Comparison of ENCODE assay signal across 8 cellular contexts in the genomic region with DNA sequence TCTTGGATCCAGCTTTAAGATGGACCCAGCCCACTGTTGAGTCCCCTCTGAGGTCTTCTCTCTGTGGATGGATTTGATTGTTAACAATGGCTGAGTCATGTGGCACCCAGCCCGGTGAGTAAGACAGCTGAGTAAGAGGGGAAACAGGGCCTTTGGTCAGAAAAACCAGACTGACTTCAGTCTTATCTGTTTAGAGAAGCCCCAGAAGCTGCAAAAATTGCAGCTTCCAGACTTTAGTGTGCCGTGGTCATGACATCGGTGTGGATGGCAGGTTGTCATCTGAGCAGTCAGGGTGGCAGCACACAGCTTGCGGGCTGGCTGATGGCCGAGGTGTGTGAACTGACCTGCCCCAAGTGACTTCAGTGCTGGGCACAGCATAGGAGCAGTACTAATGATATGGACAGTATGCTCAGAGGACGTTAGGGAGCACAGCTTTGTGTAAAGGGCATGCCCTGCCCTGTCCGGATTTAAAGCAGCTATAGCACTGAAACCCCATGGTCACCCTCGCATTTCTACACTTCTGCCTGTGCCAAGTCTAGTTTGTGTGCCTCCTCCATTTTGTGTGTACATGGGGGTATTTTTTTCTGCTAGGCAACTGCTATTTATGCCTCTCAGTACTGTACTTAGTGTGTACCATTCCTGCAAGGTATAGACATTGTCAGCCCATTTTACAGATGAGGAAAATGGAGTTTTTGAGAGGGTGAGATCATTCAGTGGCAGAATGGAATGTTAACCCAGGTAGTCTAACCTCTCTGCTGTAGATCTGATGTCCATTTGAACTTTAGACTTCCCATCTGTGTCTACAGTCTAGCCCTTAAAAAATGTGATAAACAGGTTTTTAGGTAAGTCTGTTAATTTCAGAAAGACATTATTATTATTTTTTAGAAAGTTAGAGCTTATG. TPM values are rescaled to one million over a fixed set of nuclear protein-coding genes. Genes with fewer than 3 reads are reported as not detected.
DNase-seq lines count a peak whose midpoint lies in the region; ATAC-seq and TF ChIP-seq lines count a peak whose summit lies in the region.

No MANE protein-coding gene starts in this region.

- peak; percentile 50 for ATAC-seq in HG02885 (IDR thresholded peaks at IDR 0.05; ENCODE audit: poor library complexity, unreplicated experiment)

- no peak overlapping the region for H3K4me3 Mint-ChIP-seq in osteocyte (ENCODE audit: unreplicated experiment)

- H3K9me3 ChIP-seq in uterus, result no peaks in the 10 kb centered on the region

- peaks cover 9 to 16% of the 10 kb centered on the region in 2 donors for H3K4me1 ChIP-seq in uterus

- H3K27ac ChIP-seq in uterus, result peak overlapping the region; percentile 75

- no peak for TF ChIP-seq POLR2A in uterus (IDR thresholded peaks at IDR 0.05)

- intact Hi-C loops in uterus (cut with DNase I; ENCODE audit: low total_unique reads), result no loop called here

- no peaks in the 10 kb centered on the region for H3K36me3 Mint-ChIP-seq in osteocyte (ENCODE audit: unreplicated experiment)

- peaks cover 51% of the 10 kb centered on the region for H3K4me1 Mint-ChIP-seq in osteocyte (ENCODE audit: unreplicated experiment)

- no peaks in the 10 kb centered on the region for H3K9me3 Mint-ChIP-seq in osteocyte (ENCODE audit: unreplicated experiment)

- no peaks in the 10 kb centered on the region for H3K27me3 ChIP-seq in uterus

- H3K36me3 ChIP-seq in uterus, result no peaks in the 10 kb centered on the region

- peak overlapping the region; percentile 88 for H3K27ac Mint-ChIP-seq in osteocyte (ENCODE audit: unreplicated experiment)

- DNase-seq in AG09309 (ENCODE audit: low read depth), result peak; percentile 85
- DNase-seq in activated CD8-positive, alpha-beta memory T cell treated with anti-CD3 and anti-CD28 coated beads for 24 hours, result peak; percentile 62
- DNase-seq in fibroblast of the conjunctiva (ENCODE audit: low read depth), result peak; percentile 87
- DNase-seq in osteocyte (ENCODE audit: extremely low spot score, unreplicated experiment), result no peak
- DNase-seq in uterus, result peak; percentile 85 to 95
- no peak for DNase-seq in SKM-1 treated with dmso at 0.1 percent for 144 hours (lab: John Stamatoyannopoulos, UW; ENCODE audit: unreplicated experiment)
- DNase-seq in GM19240 (ENCODE audit: insufficient read length, low spot score), result no peak

- H3K27me3 Mint-ChIP-seq in osteocyte (ENCODE audit: unreplicated experiment), result no peaks in the 10 kb centered on the region

- TF ChIP-seq CTCF in AG09309 (IDR thresholded peaks at IDR 0.05; ENCODE audit: control insufficient read depth, insufficient read depth, low read depth, low read length, missing control alignments), result no peak
- TF ChIP-seq CTCF in osteocyte (IDR thresholded peaks at IDR 0.05), result no peak
- no peak for TF ChIP-seq CTCF in uterus (IDR thresholded peaks at IDR 0.05)

- H3K4me3 ChIP-seq in AG09309 (ENCODE audit: control insufficient read depth, low read depth, low read length) (no peak overlapping the region), uterus (no peak overlapping the region)

RNA-seq across cellular contexts. Expression of a gene that starts 44.4 kb away (rescaled TPM):
- total RNA-seq in osteocyte (72.9 and 77.9 TPM in 2 replicates), uterus (100 to 1,000 TPM in 3 of 4 donors, 10 to 100 TPM in 1; 52.4 to 283 (median 148) TPM)

Comparison
In these comparisons a context has a peak if more than half of its experiments do, and no peak if none do; other contexts are left out.
1. DNase-seq: peak in AG09309 (single experiment), activated CD8-positive, alpha-beta memory T cell treated with anti-CD3 and anti-CD28 coated beads for 24 hours (single experiment), fibroblast of the conjunctiva (single experiment) and uterus (2 of 2); none in osteocyte (single experiment), SKM-1 treated with dmso at 0.1 percent for 144 hours (single experiment) and GM19240 (single experiment).